Comparison of ENCODE assay signal across 34 cellular contexts in the genomic region with DNA sequence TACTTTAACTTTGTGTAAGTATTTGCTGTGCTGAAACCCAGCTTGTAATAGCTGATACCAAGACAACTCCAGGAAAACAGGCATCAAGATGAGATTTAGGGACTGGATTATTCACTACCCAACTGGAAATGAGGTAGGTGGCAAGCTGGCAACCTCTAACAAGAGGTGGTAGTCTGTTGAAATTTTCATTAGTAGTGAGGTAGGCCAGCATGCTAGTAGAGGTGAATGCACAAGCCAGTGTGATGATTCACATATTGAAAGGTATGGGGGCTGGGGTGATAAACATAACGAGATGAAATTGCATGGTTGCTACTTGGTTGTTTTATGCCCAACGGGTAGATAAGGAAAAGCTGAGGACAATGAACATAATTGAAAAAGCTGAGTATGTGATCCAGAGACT. TPM values are rescaled to one million over a fixed set of nuclear protein-coding genes. Genes with fewer than 3 reads are reported as not detected.
"Had no signal": no experiment of that assay in that cellular context is flagged by ENCODE, and none has a peak within 500 bp of the region (broad histone marks: within the 10 kb centered on the region; RNA-seq: fewer than 3 reads in every experiment).

No MANE protein-coding gene starts in this region.

- H3K4me1 Mint-ChIP-seq: activated CD4-positive, alpha-beta T cell treated with anti-CD3 and anti-CD28 coated beads for 36 hours; activated CD4-positive, alpha-beta T cell treated with anti-CD3 and anti-CD28 coated beads, Interleukin-2, amount 10 ng/mL, durations not matched to agents 24 days and 14 days; activated CD8-positive, alpha-beta memory T cell treated with anti-CD3 and anti-CD28 coated beads, Interleukin-2, amount 10 ng/mL, durations not matched to agents 7 days and 5 days; activated naive CD4-positive, alpha-beta T cell treated with anti-CD3 and anti-CD28 coated beads, Interleukin-2, amount 10 ng/mL, durations not matched to agents 7 days and 5 days had no signal

- H3K36me3 ChIP-seq: brain microvascular endothelial cell, cardiac muscle cell, colonic mucosa, esophagus muscularis mucosa, gastroesophageal sphincter, heart right ventricle had no signal

- H3K27ac ChIP-seq: brain microvascular endothelial cell, cardiac muscle cell, colonic mucosa, esophagus muscularis mucosa, gastroesophageal sphincter, heart right ventricle, hepatocyte had no signal

- H3K4me3 Mint-ChIP-seq: activated CD4-positive, alpha-beta memory T cell treated with anti-CD3 and anti-CD28 coated beads for 36 hours; activated CD4-positive, alpha-beta T cell treated with anti-CD3 and anti-CD28 coated beads for 36 hours; activated CD4-positive, alpha-beta T cell treated with anti-CD3 and anti-CD28 coated beads, Interleukin-2, amount 10 ng/mL, durations not matched to agents 24 days and 14 days; activated CD8-positive, alpha-beta memory T cell treated with anti-CD3 and anti-CD28 coated beads, Interleukin-2, amount 10 ng/mL, durations not matched to agents 7 days and 5 days; activated CD8-positive, alpha-beta T cell treated with anti-CD3 and anti-CD28 coated beads, Interleukin-2, amount 10 ng/mL, durations not matched to agents 7 days and 5 days; activated naive CD4-positive, alpha-beta T cell treated with anti-CD3 and anti-CD28 coated beads, Interleukin-2, amount 10 ng/mL, durations not matched to agents 7 days and 5 days; activated naive CD8-positive, alpha-beta T cell treated with anti-CD3 and anti-CD28 coated beads, Interleukin-2, amount 10 ng/mL, durations not matched to agents 7 days and 5 days; activated T-helper 1 cell treated with anti-CD3 and anti-CD28 coated beads, Interleukin-12 subunit alpha, Interleukin-12 subunit beta, Interleukin-2, Interleukin-4 antibody, amounts not matched to agents 30 ng/mL and 10 ng/mL and 1 ng/mL, durations not matched to agents 14 hours and 24 hours and 36 hours had no signal

- H3K4me3 ChIP-seq: cardiac muscle cell, colonic mucosa, esophagus muscularis mucosa, gastroesophageal sphincter, heart right ventricle, hepatocyte had no signal

- ATAC-seq: activated CD4-positive, alpha-beta T cell treated with anti-CD3 and anti-CD28 coated beads for 36 hours; activated CD8-positive, alpha-beta memory T cell treated with anti-CD3 and anti-CD28 coated beads, Interleukin-2, amount 10 ng/mL, durations not matched to agents 7 days and 5 days; activated CD8-positive, alpha-beta T cell treated with anti-CD3 and anti-CD28 coated beads, Interleukin-2, amount 10 ng/mL, durations not matched to agents 7 days and 5 days; activated naive CD4-positive, alpha-beta T cell treated with anti-CD3 and anti-CD28 coated beads, Interleukin-2, amount 50 U/mL, for 72 hours; gastroesophageal sphincter; heart right ventricle had no signal

- H3K79me2 ChIP-seq: hepatocyte had no signal

- H3K9me3 ChIP-seq: colonic mucosa, esophagus muscularis mucosa had no signal

- H3K4me2 ChIP-seq: hepatocyte had no signal

- H3K36me3 Mint-ChIP-seq: activated CD4-positive, alpha-beta memory T cell treated with anti-CD3 and anti-CD28 coated beads for 36 hours; activated CD8-positive, alpha-beta memory T cell treated with anti-CD3 and anti-CD28 coated beads, Interleukin-2, amount 10 ng/mL, durations not matched to agents 7 days and 5 days; activated naive CD4-positive, alpha-beta T cell treated with anti-CD3 and anti-CD28 coated beads, Interleukin-2, amount 10 ng/mL, durations not matched to agents 7 days and 5 days; activated naive CD4-positive, alpha-beta T cell treated with anti-CD3 and anti-CD28 coated beads, Interleukin-2, amount 50 U/mL, for 72 hours; activated naive CD8-positive, alpha-beta T cell treated with anti-CD3 and anti-CD28 coated beads, Interleukin-2, amount 10 ng/mL, durations not matched to agents 7 days and 5 days had no signal

- H3K9me3 Mint-ChIP-seq: activated naive CD4-positive, alpha-beta T cell treated with anti-CD3 and anti-CD28 coated beads, Interleukin-2, amount 10 ng/mL, durations not matched to agents 7 days and 5 days; activated naive CD4-positive, alpha-beta T cell treated with anti-CD3 and anti-CD28 coated beads, Interleukin-2, amount 50 U/mL, for 72 hours; activated naive CD8-positive, alpha-beta T cell treated with anti-CD3 and anti-CD28 coated beads, Interleukin-2, amount 10 ng/mL, durations not matched to agents 7 days and 5 days; activated T-helper 1 cell treated with anti-CD3 and anti-CD28 coated beads, Interleukin-12 subunit alpha, Interleukin-12 subunit beta, Interleukin-2, Interleukin-4 antibody, amounts not matched to agents 30 ng/mL and 10 ng/mL and 1 ng/mL, durations not matched to agents 14 hours and 24 hours and 36 hours; activated T-helper 2 cell treated with anti-CD3 and anti-CD28 coated beads, Interferon-gamma antibody, Interleukin-2, Interleukin-4, amounts not matched to agents 10 μg/mL and 5 μg/mL and 100 μg/mL, durations not matched to agents 14 hours and 24 hours and 36 hours had no signal

- H3K27me3 Mint-ChIP-seq: activated CD4-positive, alpha-beta memory T cell treated with anti-CD3 and anti-CD28 coated beads for 36 hours; activated CD4-positive, alpha-beta T cell treated with anti-CD3 and anti-CD28 coated beads for 36 hours; activated CD4-positive, alpha-beta T cell treated with anti-CD3 and anti-CD28 coated beads, Interleukin-2, amount 10 ng/mL, durations not matched to agents 24 days and 14 days; activated CD8-positive, alpha-beta memory T cell treated with anti-CD3 and anti-CD28 coated beads, Interleukin-2, amount 10 ng/mL, durations not matched to agents 7 days and 5 days; activated naive CD4-positive, alpha-beta T cell treated with anti-CD3 and anti-CD28 coated beads, Interleukin-2, amount 10 ng/mL, durations not matched to agents 7 days and 5 days; activated naive CD8-positive, alpha-beta T cell treated with anti-CD3 and anti-CD28 coated beads, Interleukin-2, amount 10 ng/mL, durations not matched to agents 7 days and 5 days had no signal

- H3K27me3 ChIP-seq: brain microvascular endothelial cell, cardiac muscle cell, colonic mucosa, esophagus muscularis mucosa, gastroesophageal sphincter, heart right ventricle, hepatocyte had no signal

- H2AFZ ChIP-seq: hepatocyte had no signal

- H3K4me1 ChIP-seq: colonic mucosa, esophagus muscularis mucosa, gastroesophageal sphincter, heart right ventricle had no signal

- H3K27ac Mint-ChIP-seq: activated CD4-positive, alpha-beta memory T cell treated with anti-CD3 and anti-CD28 coated beads for 36 hours; activated CD4-positive, alpha-beta T cell treated with anti-CD3 and anti-CD28 coated beads for 36 hours; activated CD4-positive, alpha-beta T cell treated with anti-CD3 and anti-CD28 coated beads, Interleukin-2, amount 10 ng/mL, durations not matched to agents 24 days and 14 days; activated CD8-positive, alpha-beta memory T cell treated with anti-CD3 and anti-CD28 coated beads, Interleukin-2, amount 10 ng/mL, durations not matched to agents 7 days and 5 days; activated CD8-positive, alpha-beta T cell treated with anti-CD3 and anti-CD28 coated beads, Interleukin-2, amount 10 ng/mL, durations not matched to agents 7 days and 5 days; activated naive CD4-positive, alpha-beta T cell treated with anti-CD3 and anti-CD28 coated beads, Interleukin-2, amount 10 ng/mL, durations not matched to agents 7 days and 5 days; activated naive CD4-positive, alpha-beta T cell treated with anti-CD3 and anti-CD28 coated beads, Interleukin-2, amount 50 U/mL, for 72 hours; activated naive CD8-positive, alpha-beta T cell treated with anti-CD3 and anti-CD28 coated beads, Interleukin-2, amount 10 ng/mL, durations not matched to agents 7 days and 5 days; activated T-helper 1 cell treated with anti-CD3 and anti-CD28 coated beads, Interleukin-12 subunit alpha, Interleukin-12 subunit beta, Interleukin-2, Interleukin-4 antibody, amounts not matched to agents 30 ng/mL and 10 ng/mL and 1 ng/mL, durations not matched to agents 14 hours and 24 hours and 36 hours; activated T-helper 2 cell treated with anti-CD3 and anti-CD28 coated beads, Interferon-gamma antibody, Interleukin-2, Interleukin-4, amounts not matched to agents 10 μg/mL and 5 μg/mL and 100 μg/mL, durations not matched to agents 14 hours and 24 hours and 36 hours had no signal

- DNase-seq: activated CD4-positive, alpha-beta memory T cell treated with anti-CD3 and anti-CD28 coated beads for 36 hours; activated CD4-positive, alpha-beta T cell treated with anti-CD3 and anti-CD28 coated beads for 36 hours; activated CD4-positive, alpha-beta T cell treated with anti-CD3 and anti-CD28 coated beads, Interleukin-2, amount 10 ng/mL, durations not matched to agents 24 days and 14 days; activated CD4-positive, CD25-positive, alpha-beta regulatory T cell; activated CD4-positive, CD25-positive, alpha-beta regulatory T cell treated with anti-CD3 and anti-CD28 coated beads, Interleukin-2, amount 50 U/mL, for 72 hours; activated CD8-positive, alpha-beta memory T cell treated with anti-CD3 and anti-CD28 coated beads, Interleukin-2, amount 10 ng/mL, durations not matched to agents 7 days and 5 days; activated CD8-positive, alpha-beta memory T cell treated with anti-CD3 and anti-CD28 coated beads, Interleukin-2, amount 50 U/mL, for 4 hours; activated CD8-positive, alpha-beta T cell treated with anti-CD3 and anti-CD28 coated beads, Interleukin-2, amount 10 ng/mL, durations not matched to agents 7 days and 5 days; activated effector memory CD4-positive, alpha-beta T cell treated with anti-CD3 and anti-CD28 coated beads, Interleukin-2, amount 50 U/mL, for 16 hours; activated naive CD4-positive, alpha-beta T cell; activated naive CD4-positive, alpha-beta T cell treated with anti-CD3 and anti-CD28 coated beads, Interleukin-2, amount 10 ng/mL, durations not matched to agents 7 days and 5 days; activated naive CD8-positive, alpha-beta T cell treated with anti-CD3 and anti-CD28 coated beads, Interleukin-2, amount 10 ng/mL, durations not matched to agents 7 days and 5 days; activated T-cell treated with anti-CD3 and anti-CD28 coated beads, Interleukin-2, amount 50 U/mL, for 1 hour; activated T-cell treated with anti-CD3 and anti-CD28 coated beads, Interleukin-2, amount 50 U/mL, for 48 hours; brain microvascular endothelial cell; central memory CD4-positive, alpha-beta T cell; cerebellar nuclear complex; colonic mucosa; effector CD8-positive, alpha-beta T cell; foreskin melanocyte; heart right ventricle; T-helper 2 cell had no signal

RNA-seq across cellular contexts. Expression of gene TMPRSS11D, which starts 8.5 kb away (rescaled TPM):
- total RNA-seq: activated CD4-positive, alpha-beta memory T cell treated with anti-CD3 and anti-CD28 coated beads for 36 hours; activated CD4-positive, alpha-beta T cell treated with anti-CD3 and anti-CD28 coated beads for 36 hours; activated CD4-positive, alpha-beta T cell treated with anti-CD3 and anti-CD28 coated beads, Interleukin-2, amount 10 ng/mL, durations not matched to agents 24 days and 14 days; activated CD8-positive, alpha-beta memory T cell treated with anti-CD3 and anti-CD28 coated beads for 36 hours; activated CD8-positive, alpha-beta memory T cell treated with anti-CD3 and anti-CD28 coated beads, Interleukin-2, amount 10 ng/mL, durations not matched to agents 7 days and 5 days; activated CD8-positive, alpha-beta T cell treated with anti-CD3 and anti-CD28 coated beads, Interleukin-2, amount 10 ng/mL, durations not matched to agents 7 days and 5 days; activated naive CD4-positive, alpha-beta T cell treated with anti-CD3 and anti-CD28 coated beads, Interleukin-2, amount 50 U/mL, for 72 hours; activated naive CD8-positive, alpha-beta T cell treated with anti-CD3 and anti-CD28 coated beads, Interleukin-2, amount 10 ng/mL, durations not matched to agents 7 days and 5 days; activated T-helper 1 cell treated with anti-CD3 and anti-CD28 coated beads, Interleukin-12 subunit alpha, Interleukin-12 subunit beta, Interleukin-2, Interleukin-4 antibody, amounts not matched to agents 30 ng/mL and 10 ng/mL and 1 ng/mL, durations not matched to agents 14 hours and 24 hours and 36 hours; activated T-helper 2 cell treated with anti-CD3 and anti-CD28 coated beads, Interferon-gamma antibody, Interleukin-2, Interleukin-4, amounts not matched to agents 10 μg/mL and 5 μg/mL and 100 μg/mL, durations not matched to agents 14 hours and 24 hours and 36 hours; astrocyte; cardiac muscle cell; colonic mucosa; epithelial cell of proximal tubule; esophagus muscularis mucosa; glomerular endothelial cell; heart right ventricle; hepatocyte; T-helper 1 cell treated with Interleukin-12 subunit alpha and Interleukin-12 subunit beta and Interleukin-4 antibody, amounts not matched to agents 30 ng/mL and 1 ng/mL, for 36 hours had no signal
